Comparison of ENCODE assay signal across 1 cellular context in the genomic region with DNA sequence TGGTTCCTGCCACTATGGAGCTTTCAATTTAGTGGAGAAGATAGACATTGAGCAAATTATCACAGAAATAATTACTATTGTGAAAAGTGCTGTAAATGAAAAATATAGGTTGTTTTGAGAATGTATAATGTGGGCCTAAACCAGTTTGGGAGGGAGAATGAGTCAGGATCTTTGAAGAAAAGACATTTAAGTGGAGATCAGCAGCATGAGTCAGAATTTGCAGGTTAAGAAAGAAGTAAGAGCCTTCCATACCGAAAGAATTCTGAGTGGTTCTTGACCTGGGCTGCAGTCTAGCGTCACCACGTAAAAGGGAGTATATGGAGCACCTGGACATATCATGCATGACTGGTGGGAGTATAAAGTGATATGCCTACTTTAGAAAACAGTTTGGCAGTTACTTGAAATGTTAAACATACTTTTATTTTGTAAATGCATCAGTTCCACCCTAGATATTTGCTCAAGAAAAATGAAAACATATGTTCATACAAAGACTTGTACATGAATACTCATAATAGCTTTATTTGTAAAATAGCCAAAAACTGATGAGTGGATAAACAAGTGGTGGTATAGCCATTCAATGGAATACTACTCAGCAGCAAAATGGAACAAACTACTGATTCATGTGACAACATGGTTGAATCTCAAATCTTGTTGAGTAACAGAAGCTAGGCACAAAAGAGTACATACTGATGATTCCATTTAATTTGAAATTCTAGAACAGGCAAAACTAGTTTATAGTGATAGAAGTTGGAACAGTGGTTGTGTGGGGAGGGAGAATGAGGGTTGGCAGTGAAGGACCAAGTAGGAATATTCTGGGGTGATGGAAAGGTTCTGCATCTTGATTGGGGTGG.
TF ChIP-seq lines count a peak whose summit lies in the region.

No MANE protein-coding gene starts in this region.

TF ChIP-seq in K562, 482 proteins besides CTCF, POLR2A, EP300 and RAD21 (continued from another document):
- TF ChIP-seq, protein P1, sequence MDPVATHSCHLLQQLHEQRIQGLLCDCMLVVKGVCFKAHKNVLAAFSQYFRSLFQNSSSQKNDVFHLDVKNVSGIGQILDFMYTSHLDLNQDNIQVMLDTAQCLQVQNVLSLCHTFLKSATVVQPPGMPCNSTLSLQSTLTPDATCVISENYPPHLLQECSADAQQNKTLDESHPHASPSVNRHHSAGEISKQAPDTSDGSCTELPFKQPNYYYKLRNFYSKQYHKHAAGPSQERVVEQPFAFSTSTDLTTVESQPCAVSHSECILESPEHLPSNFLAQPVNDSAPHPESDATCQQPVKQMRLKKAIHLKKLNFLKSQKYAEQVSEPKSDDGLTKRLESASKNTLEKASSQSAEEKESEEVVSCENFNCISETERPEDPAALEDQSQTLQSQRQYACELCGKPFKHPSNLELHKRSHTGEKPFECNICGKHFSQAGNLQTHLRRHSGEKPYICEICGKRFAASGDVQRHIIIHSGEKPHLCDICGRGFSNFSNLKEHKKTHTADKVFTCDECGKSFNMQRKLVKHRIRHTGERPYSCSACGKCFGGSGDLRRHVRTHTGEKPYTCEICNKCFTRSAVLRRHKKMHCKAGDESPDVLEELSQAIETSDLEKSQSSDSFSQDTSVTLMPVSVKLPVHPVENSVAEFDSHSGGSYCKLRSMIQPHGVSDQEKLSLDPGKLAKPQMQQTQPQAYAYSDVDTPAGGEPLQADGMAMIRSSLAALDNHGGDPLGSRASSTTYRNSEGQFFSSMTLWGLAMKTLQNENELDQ (CRISPR knock-in tag; IDR thresholded peaks at IDR 0.05; ENCODE audit: borderline replicate concordance) = no peak
- TF ChIP-seq, protein P2, sequence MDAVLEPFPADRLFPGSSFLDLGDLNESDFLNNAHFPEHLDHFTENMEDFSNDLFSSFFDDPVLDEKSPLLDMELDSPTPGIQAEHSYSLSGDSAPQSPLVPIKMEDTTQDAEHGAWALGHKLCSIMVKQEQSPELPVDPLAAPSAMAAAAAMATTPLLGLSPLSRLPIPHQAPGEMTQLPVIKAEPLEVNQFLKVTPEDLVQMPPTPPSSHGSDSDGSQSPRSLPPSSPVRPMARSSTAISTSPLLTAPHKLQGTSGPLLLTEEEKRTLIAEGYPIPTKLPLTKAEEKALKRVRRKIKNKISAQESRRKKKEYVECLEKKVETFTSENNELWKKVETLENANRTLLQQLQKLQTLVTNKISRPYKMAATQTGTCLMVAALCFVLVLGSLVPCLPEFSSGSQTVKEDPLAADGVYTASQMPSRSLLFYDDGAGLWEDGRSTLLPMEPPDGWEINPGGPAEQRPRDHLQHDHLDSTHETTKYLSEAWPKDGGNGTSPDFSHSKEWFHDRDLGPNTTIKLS (IDR thresholded peaks at IDR 0.05; ENCODE audit: borderline replicate concordance, low read depth) = no peak
- TF ChIP-seq DNMT1 (IDR thresholded peaks at IDR 0.05) = no peak
- TF ChIP-seq, protein P3, sequence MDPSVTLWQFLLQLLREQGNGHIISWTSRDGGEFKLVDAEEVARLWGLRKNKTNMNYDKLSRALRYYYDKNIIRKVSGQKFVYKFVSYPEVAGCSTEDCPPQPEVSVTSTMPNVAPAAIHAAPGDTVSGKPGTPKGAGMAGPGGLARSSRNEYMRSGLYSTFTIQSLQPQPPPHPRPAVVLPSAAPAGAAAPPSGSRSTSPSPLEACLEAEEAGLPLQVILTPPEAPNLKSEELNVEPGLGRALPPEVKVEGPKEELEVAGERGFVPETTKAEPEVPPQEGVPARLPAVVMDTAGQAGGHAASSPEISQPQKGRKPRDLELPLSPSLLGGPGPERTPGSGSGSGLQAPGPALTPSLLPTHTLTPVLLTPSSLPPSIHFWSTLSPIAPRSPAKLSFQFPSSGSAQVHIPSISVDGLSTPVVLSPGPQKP (CRISPR knock-in tag; IDR thresholded peaks at IDR 0.05) = no peak
- no peak for TF ChIP-seq ESRRA (IDR thresholded peaks at IDR 0.05; ENCODE audit: borderline replicate concordance, low read depth)
- no peak for TF ChIP-seq RFX7 (CRISPR knock-in tag; IDR thresholded peaks at IDR 0.05)
- TF ChIP-seq TSC22D4 (tag; IDR thresholded peaks at IDR 0.05) = no peak
- TF ChIP-seq ERF (CRISPR knock-in tag; IDR thresholded peaks at IDR 0.05) = no peak
- no peak for TF ChIP-seq KLF10 (CRISPR knock-in tag; IDR thresholded peaks at IDR 0.05)
